1 cellular context compared by ENCODE assay signal in the genomic region with DNA sequence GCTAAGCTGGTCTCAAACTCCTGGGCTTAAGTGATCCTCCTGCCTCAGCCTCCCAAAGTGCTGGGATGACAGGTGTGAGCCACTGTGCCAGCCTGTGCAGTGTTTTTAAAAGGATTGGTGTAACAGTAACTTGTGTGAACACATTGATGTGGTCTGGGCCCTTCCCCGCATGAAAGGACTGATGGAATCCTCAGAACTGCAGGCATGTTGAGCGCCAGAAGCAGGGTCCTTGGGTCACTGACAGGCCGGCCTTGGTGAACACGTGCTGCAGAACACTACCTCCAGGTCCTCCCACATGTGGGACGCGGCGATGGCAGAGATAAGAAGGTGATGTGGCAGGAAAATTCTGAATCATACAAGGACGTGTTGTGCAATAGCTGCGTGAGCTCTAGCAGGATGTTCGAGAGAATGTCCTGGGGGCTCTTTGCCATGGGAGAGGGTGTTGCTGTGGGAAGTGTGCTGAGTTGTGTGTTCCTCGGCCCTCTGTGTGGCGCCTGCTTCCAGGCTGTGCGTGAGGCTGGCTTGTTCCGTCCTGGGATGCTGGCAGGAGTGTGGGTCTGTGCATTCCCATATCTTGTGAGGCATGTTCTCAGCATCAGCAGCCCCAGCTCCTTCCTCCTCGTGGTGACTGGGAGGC.
TF ChIP-seq lines count a peak whose summit lies in the region.

No MANE protein-coding gene starts in this region.

TF ChIP-seq in IMR-90, 13 proteins besides CTCF, POLR2A, EP300 and RAD21 (continued from another document):
- TF ChIP-seq CEBPB (IDR thresholded peaks at IDR 0.05; ENCODE audit: low read depth, low read length), result peak; percentile 100
